22 cellular contexts compared by ENCODE assay signal in the genomic region with DNA sequence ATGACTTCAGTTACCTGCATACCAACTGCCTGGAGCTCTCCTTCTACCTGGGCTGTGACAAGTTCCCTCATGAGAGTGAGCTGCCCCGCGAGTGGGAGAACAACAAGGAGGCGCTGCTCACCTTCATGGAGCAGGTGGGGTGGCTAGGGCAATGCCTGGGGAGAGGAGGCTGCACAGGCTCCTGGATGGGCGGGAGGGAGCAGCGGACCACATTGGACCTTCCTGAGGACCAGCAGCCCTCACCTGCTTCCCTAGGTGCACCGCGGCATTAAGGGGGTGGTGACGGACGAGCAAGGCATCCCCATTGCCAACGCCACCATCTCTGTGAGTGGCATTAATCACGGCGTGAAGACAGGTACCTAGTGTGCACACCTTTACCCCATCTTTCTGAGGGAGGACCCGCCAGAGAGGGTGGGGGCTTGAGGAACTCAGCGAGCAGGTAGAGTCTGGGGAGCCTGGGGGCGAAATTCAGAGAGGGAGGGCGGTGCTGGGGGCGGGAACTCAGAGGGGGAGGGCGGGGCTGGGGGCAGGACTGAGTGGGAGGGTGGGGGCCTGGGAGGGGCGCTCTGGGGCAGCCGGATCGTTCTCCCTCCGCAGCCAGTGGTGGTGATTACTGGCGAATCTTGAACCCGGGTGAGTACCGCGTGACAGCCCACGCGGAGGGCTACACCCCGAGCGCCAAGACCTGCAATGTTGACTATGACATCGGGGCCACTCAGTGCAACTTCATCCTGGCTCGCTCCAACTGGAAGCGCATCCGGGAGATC. TPM values are rescaled to one million over a fixed set of nuclear protein-coding genes. Genes with fewer than 3 reads are reported as not detected.
DNase-seq lines count a peak whose midpoint lies in the region; ATAC-seq, FAIRE-seq and TF ChIP-seq lines count a peak whose summit lies in the region.
"Had no signal": no experiment of that assay in that cellular context is flagged by ENCODE, and none has a peak within 500 bp of the region (broad histone marks: within the 10 kb centered on the region; RNA-seq: fewer than 3 reads in every experiment).

No MANE protein-coding gene starts in this region.

- H3K4me3 ChIP-seq in HepG2 (replicated peaks in 1 of 3; ENCODE audit: insufficient read depth in 1 of 3, low read depth in 2 of 3, low read length in 3 of 3): no peak overlapping the region
- no peak overlapping the region for H3K4me3 ChIP-seq in right lobe of liver
- no peak overlapping the region for H3K4me3 ChIP-seq in aorta (ENCODE audit: low read length in 2 of 2)
- H3K4me3 ChIP-seq: HAP-1, lower lobe of right lung, thoracic aorta had no signal

- no peaks in the 10 kb centered on the region for H3K4me1 ChIP-seq in HepG2 (ENCODE audit: insufficient read depth, low read length)
- no peaks in the 10 kb centered on the region for H3K4me1 ChIP-seq in right lobe of liver
- no peaks in the 10 kb centered on the region for H3K4me1 ChIP-seq in foreskin keratinocyte
- H3K4me1 ChIP-seq in aorta (ENCODE audit: control insufficient read depth in 1 of 2, insufficient read depth in 2 of 2, low read length in 2 of 2): no peaks in the 10 kb centered on the region
- H3K4me1 ChIP-seq: HAP-1, lower lobe of right lung had no signal

- no peak overlapping the region for H3K9ac ChIP-seq in HepG2 (ENCODE audit: insufficient read depth, low read depth, low read length)

- TF ChIP-seq EP300 in HepG2 (IDR thresholded peaks at IDR 0.05; ENCODE audit: low read depth in 2 of 2, low read length in 2 of 2) (no peak), HepG2 (CRISPR knock-in tag; IDR thresholded peaks at IDR 0.05; ENCODE audit: borderline replicate concordance) (no peak)

- CTCF ChIA-PET in HepG2 (lab: Yijun Ruan, JAX; ENCODE audit: low intra/inter-chr PET ratio, low total read pairs): no interaction called here
- CTCF ChIA-PET in GM10248 (lab: Yijun Ruan, JAX): no interaction called here

- H4K20me1 ChIP-seq in HepG2 (ENCODE audit: insufficient read depth, low read length): no peaks in the 10 kb centered on the region

- no peak for TF ChIP-seq CTCF in HepG2 (CRISPR knock-in tag; IDR thresholded peaks at IDR 0.05)
- no peak for TF ChIP-seq CTCF in right lobe of liver (IDR thresholded peaks at IDR 0.05)
- no peak for TF ChIP-seq CTCF in foreskin keratinocyte (conservative IDR thresholded peaks at IDR 0.05)
- no peak for TF ChIP-seq CTCF in GM10248 (IDR thresholded peaks at IDR 0.05; ENCODE audit: control extremely low read depth, extremely low read depth, low read depth, missing control alignments)

- 96% methylated on average over 19 of the region's 34 CpGs for WGBS in HepG2 (ENCODE audit: low lambda C conversion rate)
- WGBS in right lobe of liver (ENCODE audit: insufficient coverage, low coverage, low lambda C conversion rate, missing lambda C conversion rate): no CpG with 5 or more reads among the region's 34 CpGs
- 82% methylated on average over 33 to 34 of the region's 34 CpGs for WGBS in aorta, 2 donors

- POLR2A ChIA-PET in HepG2 (lab: Yijun Ruan, JAX): no interaction called here
- POLR2A ChIA-PET in GM10248 (lab: Yijun Ruan, JAX): no interaction called here

- no peak overlapping the region for H3K4me2 ChIP-seq in HepG2 (ENCODE audit: low read depth, low read length)

- H3K27me3 ChIP-seq in HepG2 (ENCODE audit: control insufficient read depth in 1 of 2, insufficient read depth in 2 of 2, low read length in 2 of 2) (peaks cover 1 to 11% of the 10 kb centered on the region in 2 experiments; a peak in 2 of 5 replicates), right lobe of liver (no peaks in the 10 kb centered on the region), foreskin keratinocyte (no peaks in the 10 kb centered on the region), aorta (ENCODE audit: control insufficient read depth in 1 of 2, insufficient read depth in 2 of 2, low read length in 1 of 2) (no peaks in the 10 kb centered on the region)
- H3K27me3 ChIP-seq: neutrophil had no signal

- H3K27ac ChIP-seq in HepG2 (ENCODE audit: extremely low read length, insufficient read depth, low read length) (no peak overlapping the region), right lobe of liver (no peak overlapping the region), foreskin keratinocyte (no peak overlapping the region), aorta (ENCODE audit: low read depth in 1 of 2, low read length in 2 of 2) (no peak overlapping the region)
- H3K27ac ChIP-seq: lower lobe of right lung, neutrophil, WERI-Rb-1 had no signal

- FAIRE-seq in HepG2 (lab: Jason Lieb, UNC): no peak

- intact Hi-C loops in HepG2 (cut with micrococcal nuclease; ENCODE audit: unreplicated experiment) (no loop called here), right lobe of liver (cut with DNase I) (no loop called here), aorta (cut with DNase I) (no loop called here)

- TF ChIP-seq POLR2A in HepG2 (IDR thresholded peaks at IDR 0.05; ENCODE audit: insufficient read depth in 1 of 2, low read depth in 2 of 2, low read length in 2 of 2): no peak; a peak in 1 of 4 replicates
- TF ChIP-seq POLR2A in right lobe of liver (IDR thresholded peaks at IDR 0.05): no peak

- peaks cover 15 to 26% of the 10 kb centered on the region in 2 experiments; a peak in 4 of 5 replicates for H3K36me3 ChIP-seq in HepG2 (replicated peaks in 1 of 2; ENCODE audit: control insufficient read depth in 1 of 2, insufficient read depth in 2 of 2, low read length in 2 of 2)
- no peaks in the 10 kb centered on the region for H3K36me3 ChIP-seq in right lobe of liver
- peaks cover 0 to 13% of the 10 kb centered on the region in 2 donors for H3K36me3 ChIP-seq in aorta (ENCODE audit: control insufficient read depth in 1 of 2, insufficient read depth in 2 of 2, low read length in 1 of 2)
- H3K36me3 ChIP-seq: neutrophil had no signal

- no peak for TF ChIP-seq RAD21 in HepG2 (CRISPR knock-in tag; IDR thresholded peaks at IDR 0.05)

- ATAC-seq in HepG2: no peak
- no peak for ATAC-seq in right lobe of liver
- ATAC-seq in foreskin keratinocyte: peak; percentile 17
- no peak for ATAC-seq in aorta (ENCODE audit: low FRiP score)
- no peak for ATAC-seq in GM18498 (IDR thresholded peaks at IDR 0.05; ENCODE audit: unreplicated experiment)
- ATAC-seq: activated naive CD4-positive, alpha-beta T cell treated with anti-CD3 and anti-CD28 coated beads, Interleukin-2, amount 50 U/mL, for 72 hours; CD8-positive, alpha-beta T cell; lower lobe of right lung had no signal

- H2AFZ ChIP-seq in HepG2 (ENCODE audit: low read length): no peak overlapping the region

- H3K79me2 ChIP-seq in HepG2 (ENCODE audit: insufficient read depth, low read length): no peaks in the 10 kb centered on the region

- in situ Hi-C loops in HepG2 (cut with HindIII; ENCODE audit: extremely low pct_ligation_motif_present, low pct_unique_long_range_greater_than_20kb): no loop called here

- H3K9me3 ChIP-seq in HepG2 (ENCODE audit: low read length) (no peaks in the 10 kb centered on the region), right lobe of liver (no peaks in the 10 kb centered on the region), aorta (ENCODE audit: control insufficient read depth, low read length) (no peaks in the 10 kb centered on the region)
- H3K9me3 ChIP-seq: HAP-1, lower lobe of right lung, neutrophil, thoracic aorta had no signal

- DNase-seq in HepG2 (ENCODE audit: low spot score) (no peak), right lobe of liver (no peak), NCI-H1105 (lab: John Stamatoyannopoulos, UW) (peak; percentile 78), foreskin keratinocyte (no peak), aorta (peak; percentile 42 to 75), GM10248 (ENCODE audit: extremely low spot score) (no peak), DMS114 treated with DMSO at 0.1 percent for 48 hours (lab: John Stamatoyannopoulos, UW; ENCODE audit: unreplicated experiment) (no peak)
- DNase-seq: activated CD8-positive, alpha-beta T cell treated with anti-CD3 and anti-CD28 coated beads for 36 hours; activated T-cell treated with anti-CD3 and anti-CD28 coated beads, Interleukin-2, amount 50 U/mL, for 48 hours; CD8-positive, alpha-beta T cell; endodermal cell; lower lobe of right lung; NCI-H524 treated with DMSO at 0.1 percent for 48 hours; stimulated activated CD8-positive, alpha-beta memory T cell treated with anti-CD3 and anti-CD28 coated beads, Interleukin-4, amount 100 ng/mL, for 48 hours; T-helper 2 cell; WERI-Rb-1 had no signal

- BruUV-seq in HepG2 (replicated peaks; lab: Mats Ljungman, UMichigan): no TSS peak

RNA-seq across cellular contexts. Expression of a gene that starts 9.0 kb away (rescaled TPM):
- 0.22 TPM in 1 of 2 replicates, not detected in the other for total RNA-seq in HepG2 (2016; rRNA removed; fragmentation: Illumina TruSeq; extraction: Trizol)
- not detected in 2 replicates for total RNA-seq in HepG2 (2016; cell fraction: cytosol; rRNA removed; fragmentation: Illumina TruSeq; extraction: Trizol; ENCODE audit: low read depth)
- total RNA-seq in HepG2 (2016; cell fraction: insoluble cytoplasmic fraction; rRNA removed; fragmentation: Illumina TruSeq; extraction: Trizol): 0.04 TPM in 1 of 2 replicates, not detected in the other
- total RNA-seq in HepG2 (2016; cell fraction: membrane; rRNA removed; fragmentation: Illumina TruSeq; extraction: Trizol): not detected in 2 replicates
- not detected in 2 replicates for total RNA-seq in HepG2 (2016; cell fraction: nucleus; rRNA removed; fragmentation: Illumina TruSeq; extraction: Trizol)
- 0.55 and 0.81 TPM in 2 replicates for polyA plus RNA-seq in HepG2 (2011; rRNA removed)
- polyA plus RNA-seq in HepG2 (2011; cell fraction: cytosol; rRNA removed): 0.15 and 0.27 TPM in 2 replicates
- 6.7 and 6.8 TPM in 2 replicates for polyA plus RNA-seq in HepG2 (2011; cell fraction: nucleus; rRNA removed)
- 0.96 and 1.3 TPM in 2 replicates for polyA plus RNA-seq in HepG2 (2012)
- polyA plus RNA-seq in HepG2 (2016; cell fraction: cytosol; fragmentation: Illumina TruSeq; extraction: Trizol; ENCODE audit: low read depth): not detected in 2 replicates
- not detected in 2 replicates for polyA plus RNA-seq in HepG2 (2016; cell fraction: insoluble cytoplasmic fraction; fragmentation: Illumina TruSeq; extraction: Trizol; ENCODE audit: low read depth)
- not detected in 2 replicates for polyA plus RNA-seq in HepG2 (2016; cell fraction: membrane; fragmentation: Illumina TruSeq; extraction: Trizol; ENCODE audit: low read depth)
- 0.29 and 0.89 TPM in 2 replicates for polyA plus RNA-seq in HepG2 (2016; cell fraction: nucleus; fragmentation: Illumina TruSeq; extraction: Trizol; ENCODE audit: insufficient read depth, low read depth)
- 0.14 TPM in 1 of 2 replicates, not detected in the other for polyA minus RNA-seq in HepG2 (2011; rRNA and poly(A)+ RNA removed; ENCODE audit: low replicate concordance)
- polyA minus RNA-seq in HepG2 (2011; cell fraction: cytosol; rRNA and poly(A)+ RNA removed): 0.18 and 0.79 TPM in 2 replicates
- polyA minus RNA-seq in HepG2 (2011; cell fraction: nucleus; rRNA and poly(A)+ RNA removed): 0.37 and 0.64 TPM in 2 replicates
- 10 to 100 TPM in 4 of 6 experiments, 1 to 10 TPM in 2; 7.8 to 37.8 (median 14.3) TPM for total RNA-seq in right lobe of liver
- 7.3 and 11.6 TPM in 2 replicates for total RNA-seq in foreskin keratinocyte
- polyA plus RNA-seq in foreskin keratinocyte: 7.9 and 15.5 TPM in 2 replicates
- total RNA-seq in aorta: 1,000 to 10,000 TPM in 1 of 2 donors, 100 to 1,000 TPM in 1; 856 to 1,098 TPM
- polyA plus RNA-seq in aorta: 1,000 to 10,000 TPM in 1 of 2 donors, 100 to 1,000 TPM in 1; 293 to 2,243 TPM

RNA-seq across cellular contexts. Expression of a gene that starts 10.2 kb away (rescaled TPM):
- total RNA-seq in HepG2 (2016; rRNA removed; fragmentation: Illumina TruSeq; extraction: Trizol) (87.6 and 98.8 TPM in 2 replicates), right lobe of liver (10 to 100 TPM; 36.4 to 73.4 (median 57.3) TPM), foreskin keratinocyte (183 and 206 TPM in 2 replicates), aorta (10 to 100 TPM; 49.5 to 53.4 TPM)
- 118 and 152 TPM in 2 replicates for total RNA-seq in HepG2 (2016; cell fraction: cytosol; rRNA removed; fragmentation: Illumina TruSeq; extraction: Trizol; ENCODE audit: low read depth)
- total RNA-seq in HepG2 (2016; cell fraction: insoluble cytoplasmic fraction; rRNA removed; fragmentation: Illumina TruSeq; extraction: Trizol): 74.7 and 95.4 TPM in 2 replicates
- total RNA-seq in HepG2 (2016; cell fraction: membrane; rRNA removed; fragmentation: Illumina TruSeq; extraction: Trizol): 139 and 187 TPM in 2 replicates
- 49.1 and 55.1 TPM in 2 replicates for total RNA-seq in HepG2 (2016; cell fraction: nucleus; rRNA removed; fragmentation: Illumina TruSeq; extraction: Trizol)
- polyA plus RNA-seq in HepG2 (2011; rRNA removed) (86.7 and 95.1 TPM in 2 replicates), foreskin keratinocyte (235 and 262 TPM in 2 replicates), aorta (10 to 100 TPM; 31.6 to 93.1 TPM)
- polyA plus RNA-seq in HepG2 (2011; cell fraction: cytosol; rRNA removed): 65.5 and 120 TPM in 2 replicates
- polyA plus RNA-seq in HepG2 (2011; cell fraction: nucleus; rRNA removed): 88.2 and 88.7 TPM in 2 replicates
- 64.0 and 65.2 TPM in 2 replicates for polyA plus RNA-seq in HepG2 (2012)
- 134 and 181 TPM in 2 replicates for polyA plus RNA-seq in HepG2 (2016; cell fraction: cytosol; fragmentation: Illumina TruSeq; extraction: Trizol; ENCODE audit: low read depth)
- polyA plus RNA-seq in HepG2 (2016; cell fraction: insoluble cytoplasmic fraction; fragmentation: Illumina TruSeq; extraction: Trizol; ENCODE audit: low read depth): 104 and 131 TPM in 2 replicates
- 176 and 207 TPM in 2 replicates for polyA plus RNA-seq in HepG2 (2016; cell fraction: membrane; fragmentation: Illumina TruSeq; extraction: Trizol; ENCODE audit: low read depth)
- polyA plus RNA-seq in HepG2 (2016; cell fraction: nucleus; fragmentation: Illumina TruSeq; extraction: Trizol; ENCODE audit: insufficient read depth, low read depth): 104 and 121 TPM in 2 replicates
- 82.4 and 267 TPM in 2 replicates for polyA minus RNA-seq in HepG2 (2011; rRNA and poly(A)+ RNA removed; ENCODE audit: low replicate concordance)
- 16.1 and 23.4 TPM in 2 replicates for polyA minus RNA-seq in HepG2 (2011; cell fraction: cytosol; rRNA and poly(A)+ RNA removed)
- polyA minus RNA-seq in HepG2 (2011; cell fraction: nucleus; rRNA and poly(A)+ RNA removed): 22.9 TPM in 2 replicates

RNA-seq across cellular contexts. Expression of a gene that starts 28.0 kb away (rescaled TPM):
- 1.7 and 1.8 TPM in 2 replicates for total RNA-seq in HepG2 (2016; rRNA removed; fragmentation: Illumina TruSeq; extraction: Trizol)
- 0.62 TPM in 1 of 2 replicates, not detected in the other for total RNA-seq in HepG2 (2016; cell fraction: cytosol; rRNA removed; fragmentation: Illumina TruSeq; extraction: Trizol; ENCODE audit: low read depth)
- total RNA-seq in HepG2 (2016; cell fraction: insoluble cytoplasmic fraction; rRNA removed; fragmentation: Illumina TruSeq; extraction: Trizol): 0.56 and 1.0 TPM in 2 replicates
- total RNA-seq in HepG2 (2016; cell fraction: membrane; rRNA removed; fragmentation: Illumina TruSeq; extraction: Trizol): 0.34 TPM in 1 of 2 replicates, not detected in the other
- total RNA-seq in HepG2 (2016; cell fraction: nucleus; rRNA removed; fragmentation: Illumina TruSeq; extraction: Trizol): not detected in 2 replicates
- polyA plus RNA-seq in HepG2 (2011; rRNA removed): not detected in 2 replicates
- 0.18 TPM in 1 of 2 replicates, not detected in the other for polyA plus RNA-seq in HepG2 (2011; cell fraction: cytosol; rRNA removed)
- 1.1 TPM in 1 of 2 replicates, not detected in the other for polyA plus RNA-seq in HepG2 (2011; cell fraction: nucleus; rRNA removed)
- polyA plus RNA-seq in HepG2 (2012): not detected in 2 replicates
- polyA plus RNA-seq in HepG2 (2016; cell fraction: cytosol; fragmentation: Illumina TruSeq; extraction: Trizol; ENCODE audit: low read depth): 0.51 TPM in 1 of 2 replicates, not detected in the other
- polyA plus RNA-seq in HepG2 (2016; cell fraction: insoluble cytoplasmic fraction; fragmentation: Illumina TruSeq; extraction: Trizol; ENCODE audit: low read depth): 1.1 and 2.1 TPM in 2 replicates
- not detected in 2 replicates for polyA plus RNA-seq in HepG2 (2016; cell fraction: membrane; fragmentation: Illumina TruSeq; extraction: Trizol; ENCODE audit: low read depth)
- not detected in 2 replicates for polyA plus RNA-seq in HepG2 (2016; cell fraction: nucleus; fragmentation: Illumina TruSeq; extraction: Trizol; ENCODE audit: insufficient read depth, low read depth)
- polyA minus RNA-seq in HepG2 (2011; rRNA and poly(A)+ RNA removed; ENCODE audit: low replicate concordance): not detected in 2 replicates
- not detected in 2 replicates for polyA minus RNA-seq in HepG2 (2011; cell fraction: cytosol; rRNA and poly(A)+ RNA removed)
- polyA minus RNA-seq in HepG2 (2011; cell fraction: nucleus; rRNA and poly(A)+ RNA removed): not detected in 2 replicates
- total RNA-seq in right lobe of liver: 1 to 10 TPM in 1 of 6 experiments, not detected in 5; 2.0 TPM
- total RNA-seq in foreskin keratinocyte: not detected in 2 replicates
- polyA plus RNA-seq in foreskin keratinocyte: not detected in 2 replicates
- total RNA-seq in aorta: not detected
- 1 to 10 TPM; 2.6 to 4.1 TPM for polyA plus RNA-seq in aorta
- total RNA-seq: activated CD8-positive, alpha-beta T cell treated with anti-CD3 and anti-CD28 coated beads for 36 hours; activated naive CD4-positive, alpha-beta T cell treated with anti-CD3 and anti-CD28 coated beads, Interleukin-2, amount 50 U/mL, for 72 hours; CD8-positive, alpha-beta T cell; fibroblast of lung; thoracic aorta had no signal
- polyA plus RNA-seq: fibroblast of lung had no signal

RNA-seq across cellular contexts. Expression of a gene that starts 30.9 kb away (rescaled TPM):
- total RNA-seq in HepG2 (2016; rRNA removed; fragmentation: Illumina TruSeq; extraction: Trizol): 2.4 and 5.2 TPM in 2 replicates
- total RNA-seq in HepG2 (2016; cell fraction: cytosol; rRNA removed; fragmentation: Illumina TruSeq; extraction: Trizol; ENCODE audit: low read depth): 1.4 and 2.1 TPM in 2 replicates
- 2.6 and 4.6 TPM in 2 replicates for total RNA-seq in HepG2 (2016; cell fraction: insoluble cytoplasmic fraction; rRNA removed; fragmentation: Illumina TruSeq; extraction: Trizol)
- 2.7 and 2.8 TPM in 2 replicates for total RNA-seq in HepG2 (2016; cell fraction: membrane; rRNA removed; fragmentation: Illumina TruSeq; extraction: Trizol)
- 7.3 and 9.5 TPM in 2 replicates for total RNA-seq in HepG2 (2016; cell fraction: nucleus; rRNA removed; fragmentation: Illumina TruSeq; extraction: Trizol)
- 5.4 and 6.6 TPM in 2 replicates for polyA plus RNA-seq in HepG2 (2011; rRNA removed)
- polyA plus RNA-seq in HepG2 (2011; cell fraction: cytosol; rRNA removed): 2.2 and 3.1 TPM in 2 replicates
- polyA plus RNA-seq in HepG2 (2011; cell fraction: nucleus; rRNA removed): 30.4 and 31.3 TPM in 2 replicates
- polyA plus RNA-seq in HepG2 (2012): 4.0 and 4.2 TPM in 2 replicates
- 1.0 and 1.4 TPM in 2 replicates for polyA plus RNA-seq in HepG2 (2016; cell fraction: cytosol; fragmentation: Illumina TruSeq; extraction: Trizol; ENCODE audit: low read depth)
- polyA plus RNA-seq in HepG2 (2016; cell fraction: insoluble cytoplasmic fraction; fragmentation: Illumina TruSeq; extraction: Trizol; ENCODE audit: low read depth): 1.9 and 2.4 TPM in 2 replicates
- polyA plus RNA-seq in HepG2 (2016; cell fraction: membrane; fragmentation: Illumina TruSeq; extraction: Trizol; ENCODE audit: low read depth): 1.9 and 2.2 TPM in 2 replicates
- 20.1 and 20.6 TPM in 2 replicates for polyA plus RNA-seq in HepG2 (2016; cell fraction: nucleus; fragmentation: Illumina TruSeq; extraction: Trizol; ENCODE audit: insufficient read depth, low read depth)
- polyA minus RNA-seq in HepG2 (2011; rRNA and poly(A)+ RNA removed; ENCODE audit: low replicate concordance): 11.8 and 14.8 TPM in 2 replicates
- polyA minus RNA-seq in HepG2 (2011; cell fraction: cytosol; rRNA and poly(A)+ RNA removed): 3.9 and 5.2 TPM in 2 replicates
- polyA minus RNA-seq in HepG2 (2011; cell fraction: nucleus; rRNA and poly(A)+ RNA removed): 17.9 and 18.9 TPM in 2 replicates
- total RNA-seq in right lobe of liver: 10 to 100 TPM in 5 of 6 experiments, 1 to 10 TPM in 1; 8.7 to 22.9 (median 14.6) TPM
- total RNA-seq in foreskin keratinocyte: 11.1 and 11.9 TPM in 2 replicates
- polyA plus RNA-seq in foreskin keratinocyte: 9.6 and 9.8 TPM in 2 replicates
- 10 to 100 TPM; 27.6 to 35.7 TPM for total RNA-seq in aorta
- 10 to 100 TPM in 1 of 2 donors, 1 to 10 TPM in 1; 8.4 to 35.6 TPM for polyA plus RNA-seq in aorta

RNA-seq across cellular contexts. Expression of a gene that starts 47.8 kb away (rescaled TPM):
- total RNA-seq in HepG2 (2016; rRNA removed; fragmentation: Illumina TruSeq; extraction: Trizol) (0.22 TPM in 1 of 2 replicates, not detected in the other), right lobe of liver (under 1 TPM in 3 of 6 experiments, not detected in 3; 0.31 to 0.56 (median 0.46) TPM), foreskin keratinocyte (0.11 TPM in 1 of 2 replicates, not detected in the other), aorta (1 to 10 TPM; 4.1 to 4.8 TPM)
- total RNA-seq in HepG2 (2016; cell fraction: cytosol; rRNA removed; fragmentation: Illumina TruSeq; extraction: Trizol; ENCODE audit: low read depth): not detected in 2 replicates
- not detected in 2 replicates for total RNA-seq in HepG2 (2016; cell fraction: insoluble cytoplasmic fraction; rRNA removed; fragmentation: Illumina TruSeq; extraction: Trizol)
- total RNA-seq in HepG2 (2016; cell fraction: membrane; rRNA removed; fragmentation: Illumina TruSeq; extraction: Trizol): not detected in 2 replicates
- not detected in 2 replicates for total RNA-seq in HepG2 (2016; cell fraction: nucleus; rRNA removed; fragmentation: Illumina TruSeq; extraction: Trizol)
- polyA plus RNA-seq in HepG2 (2011; rRNA removed) (0.18 TPM in 1 of 2 replicates, not detected in the other), foreskin keratinocyte (0.08 TPM in 1 of 2 replicates, not detected in the other), aorta (1 to 10 TPM; 8.0 to 9.5 TPM)
- polyA plus RNA-seq in HepG2 (2011; cell fraction: cytosol; rRNA removed): 0.13 TPM in 1 of 2 replicates, not detected in the other
- polyA plus RNA-seq in HepG2 (2011; cell fraction: nucleus; rRNA removed): 1.5 and 1.9 TPM in 2 replicates
- 0.35 and 0.49 TPM in 2 replicates for polyA plus RNA-seq in HepG2 (2012)
- not detected in 2 replicates for polyA plus RNA-seq in HepG2 (2016; cell fraction: cytosol; fragmentation: Illumina TruSeq; extraction: Trizol; ENCODE audit: low read depth)
- polyA plus RNA-seq in HepG2 (2016; cell fraction: insoluble cytoplasmic fraction; fragmentation: Illumina TruSeq; extraction: Trizol; ENCODE audit: low read depth): not detected in 2 replicates
- not detected in 2 replicates for polyA plus RNA-seq in HepG2 (2016; cell fraction: membrane; fragmentation: Illumina TruSeq; extraction: Trizol; ENCODE audit: low read depth)
- not detected in 2 replicates for polyA plus RNA-seq in HepG2 (2016; cell fraction: nucleus; fragmentation: Illumina TruSeq; extraction: Trizol; ENCODE audit: insufficient read depth, low read depth)
- polyA minus RNA-seq in HepG2 (2011; rRNA and poly(A)+ RNA removed; ENCODE audit: low replicate concordance): 0.19 and 0.24 TPM in 2 replicates
- not detected in 2 replicates for polyA minus RNA-seq in HepG2 (2011; cell fraction: cytosol; rRNA and poly(A)+ RNA removed)
- polyA minus RNA-seq in HepG2 (2011; cell fraction: nucleus; rRNA and poly(A)+ RNA removed): 0.62 and 0.90 TPM in 2 replicates
- polyA plus RNA-seq: fibroblast of lung had no signal

Comparison
In these comparisons a context has a peak if more than half of its experiments do, and no peak if none do; other contexts are left out.
1. DNase-seq: peak in NCI-H1105 (single experiment) and aorta (2 of 2); none in HepG2 (single experiment), right lobe of liver (0 of 3), foreskin keratinocyte (0 of 2), GM10248 (single experiment) and DMS114 treated with DMSO at 0.1 percent for 48 hours (single experiment).
2. RNA of a gene that starts 9.0 kb away (total RNA-seq): 856 to 1,098 TPM in aorta; 7.8 to 37.8 TPM in right lobe of liver, 7.3 to 11.6 TPM in foreskin keratinocyte and 0.04 to 0.22 TPM in HepG2; every median in the first group is over 10 times any median in the second.